Comparison of ENCODE assay signal across 28 cellular contexts in genomic region chr6:2741756-2742155, GRCh38.
"Had no signal": no experiment of that assay in that cellular context is flagged by ENCODE, and none has a peak within 500 bp of the region (broad histone marks: within the 10 kb centered on the region; RNA-seq: fewer than 3 reads in every experiment).

No MANE protein-coding gene starts in this region.

- H3K27me3 Mint-ChIP-seq: activated B cell treated with CpG ODN at 0.5 μM for 24 hours; activated naive CD8-positive, alpha-beta T cell treated with anti-CD3 and anti-CD28 coated beads, Interleukin-2, amount 50 U/mL, for 24 hours; activated T-cell treated with anti-CD3 and anti-CD28 coated beads, Interleukin-2, amount 50 U/mL, for 24 hours had no signal

- H3K27ac ChIP-seq: Peyer's patch, RWPE1 had no signal

- H3K27me3 ChIP-seq: MG63, Peyer's patch had no signal

- DNase-seq: activated B cell treated with CpG ODN at 0.5 μM for 24 hours; activated CD4-positive, alpha-beta T cell treated with anti-CD3 and anti-CD28 coated beads for 1 hour; activated CD4-positive, alpha-beta T cell treated with anti-CD3 and anti-CD28 coated beads, Interleukin-2, amount 10 ng/mL, durations not matched to agents 24 days and 14 days; activated CD4-positive, alpha-beta T cell treated with anti-CD3 and anti-CD28 coated beads, Interleukin-2, amount 50 U/mL, for 48 hours; activated CD8-positive, alpha-beta memory T cell treated with anti-CD3 and anti-CD28 coated beads, Interleukin-2, amount 10 ng/mL, durations not matched to agents 7 days and 5 days; activated effector memory CD4-positive, alpha-beta T cell treated with Interleukin-2 at 50 U/mL for 16 hours; activated naive CD4-positive, alpha-beta T cell; activated naive CD8-positive, alpha-beta T cell treated with anti-CD3 and anti-CD28 coated beads, Interleukin-2, amount 50 U/mL, for 24 hours; activated T-cell treated with anti-CD3 and anti-CD28 coated beads, Interleukin-2, amount 50 U/mL, for 24 hours; amygdala; caudate nucleus; MG63; MV-4-11; NCI-H1092 treated with DMSO at 0.1 percent for 48 hours; NCI-H1417 treated with DMSO at 0.1 percent for 48 hours; NCI-H1694; NCI-H2029; NCI-H2107; NCI-H2171 treated with DMSO at 0.1 percent for 48 hours; NCI-H510A treated with DMSO at 0.1 percent for 48 hours; NCI-H69; NK-92 treated with Interleukin-12 subunit alpha and Interleukin-12 subunit beta, amount 100 ng/mL, for 24 hours; Peyer's patch; SHP77 treated with DMSO at 0.1 percent for 48 hours had no signal

- H3K9me3 Mint-ChIP-seq: activated B cell treated with CpG ODN at 0.5 μM for 24 hours; activated CD4-positive, alpha-beta T cell treated with anti-CD3 and anti-CD28 coated beads, Interleukin-2, amount 10 ng/mL, durations not matched to agents 24 days and 14 days; activated naive CD4-positive, alpha-beta T cell treated with anti-CD3 and anti-CD28 coated beads, Interleukin-2, amount 50 U/mL, for 24 hours; activated naive CD8-positive, alpha-beta T cell treated with anti-CD3 and anti-CD28 coated beads, Interleukin-2, amount 50 U/mL, for 24 hours; activated T-cell treated with anti-CD3 and anti-CD28 coated beads, Interleukin-2, amount 50 U/mL, for 24 hours; activated T-helper 1 cell treated with anti-CD3 and anti-CD28 coated beads, Interleukin-12 subunit alpha, Interleukin-12 subunit beta, Interleukin-2, Interleukin-4 antibody, amounts not matched to agents 30 ng/mL and 10 ng/mL and 1 ng/mL, durations not matched to agents 14 hours and 24 hours and 36 hours; T-helper 1 cell treated with Interleukin-12 subunit alpha and Interleukin-12 subunit beta and Interleukin-4 antibody, amounts not matched to agents 30 μg/mL and 1 μg/mL, for 36 hours had no signal

- H3K4me3 Mint-ChIP-seq: activated B cell treated with CpG ODN at 0.5 μM for 24 hours; activated CD4-positive, alpha-beta T cell treated with anti-CD3 and anti-CD28 coated beads, Interleukin-2, amount 10 ng/mL, durations not matched to agents 24 days and 14 days; activated CD8-positive, alpha-beta memory T cell treated with anti-CD3 and anti-CD28 coated beads, Interleukin-2, amount 10 ng/mL, durations not matched to agents 7 days and 5 days; activated naive CD4-positive, alpha-beta T cell treated with anti-CD3 and anti-CD28 coated beads, Interleukin-2, amount 50 U/mL, for 24 hours; activated naive CD8-positive, alpha-beta T cell treated with anti-CD3 and anti-CD28 coated beads, Interleukin-2, amount 50 U/mL, for 24 hours; activated T-cell treated with anti-CD3 and anti-CD28 coated beads, Interleukin-2, amount 50 U/mL, for 24 hours; activated T-helper 1 cell treated with anti-CD3 and anti-CD28 coated beads, Interleukin-12 subunit alpha, Interleukin-12 subunit beta, Interleukin-2, Interleukin-4 antibody, amounts not matched to agents 30 ng/mL and 10 ng/mL and 1 ng/mL, durations not matched to agents 14 hours and 24 hours and 36 hours; T-helper 1 cell treated with Interleukin-12 subunit alpha and Interleukin-12 subunit beta and Interleukin-4 antibody, amounts not matched to agents 30 μg/mL and 1 μg/mL, for 36 hours had no signal

- H3K27ac Mint-ChIP-seq: activated B cell treated with CpG ODN at 0.5 μM for 24 hours; activated CD4-positive, alpha-beta T cell treated with anti-CD3 and anti-CD28 coated beads, Interleukin-2, amount 10 ng/mL, durations not matched to agents 24 days and 14 days; activated CD8-positive, alpha-beta memory T cell treated with anti-CD3 and anti-CD28 coated beads, Interleukin-2, amount 10 ng/mL, durations not matched to agents 7 days and 5 days; activated naive CD4-positive, alpha-beta T cell treated with anti-CD3 and anti-CD28 coated beads, Interleukin-2, amount 50 U/mL, for 24 hours; activated naive CD8-positive, alpha-beta T cell treated with anti-CD3 and anti-CD28 coated beads, Interleukin-2, amount 50 U/mL, for 24 hours; activated T-cell treated with anti-CD3 and anti-CD28 coated beads, Interleukin-2, amount 50 U/mL, for 24 hours; activated T-helper 1 cell treated with anti-CD3 and anti-CD28 coated beads, Interleukin-12 subunit alpha, Interleukin-12 subunit beta, Interleukin-2, Interleukin-4 antibody, amounts not matched to agents 30 ng/mL and 10 ng/mL and 1 ng/mL, durations not matched to agents 14 hours and 24 hours and 36 hours; T-helper 1 cell treated with Interleukin-12 subunit alpha and Interleukin-12 subunit beta and Interleukin-4 antibody, amounts not matched to agents 30 μg/mL and 1 μg/mL, for 36 hours had no signal

- H3K36me3 Mint-ChIP-seq: activated CD8-positive, alpha-beta memory T cell treated with anti-CD3 and anti-CD28 coated beads, Interleukin-2, amount 10 ng/mL, durations not matched to agents 7 days and 5 days; activated naive CD4-positive, alpha-beta T cell treated with anti-CD3 and anti-CD28 coated beads, Interleukin-2, amount 50 U/mL, for 24 hours had no signal

- H3K4me3 ChIP-seq: MG63, Peyer's patch had no signal

- H3K36me3 ChIP-seq: MG63, Peyer's patch had no signal

- H3K4me1 ChIP-seq: Peyer's patch had no signal

- ATAC-seq: activated CD8-positive, alpha-beta memory T cell treated with anti-CD3 and anti-CD28 coated beads, Interleukin-2, amount 10 ng/mL, durations not matched to agents 7 days and 5 days; activated naive CD8-positive, alpha-beta T cell treated with anti-CD3 and anti-CD28 coated beads, Interleukin-2, amount 50 U/mL, for 24 hours had no signal

- H3K9me3 ChIP-seq: MG63, Peyer's patch had no signal

- H3K4me1 Mint-ChIP-seq: activated naive CD4-positive, alpha-beta T cell treated with anti-CD3 and anti-CD28 coated beads, Interleukin-2, amount 50 U/mL, for 24 hours had no signal
